In genomic region chr6:87407896-87408720, GRCh38 we compare ENCODE assay signal across 8 cellular contexts. TPM values are rescaled to one million over a fixed set of nuclear protein-coding genes. Genes with fewer than 3 reads are reported as not detected.
DNase-seq lines count a peak whose midpoint lies in the region; ATAC-seq, FAIRE-seq and TF ChIP-seq lines count a peak whose summit lies in the region.

CFAP206 (plus strand) TSS chr6:87407972; CDS start chr6:87409840, 1,868 bp downstream.

- peak within 1 kb of the TSS; percentile 87 for H3K4me2 ChIP-seq in endothelial cell of umbilical vein (ENCODE audit: insufficient read depth, low read length)

- H3K4me1 ChIP-seq in NT2/D1 (ENCODE audit: insufficient read depth, insufficient read length) (no peaks in the 10 kb centered on the region), endothelial cell of umbilical vein (ENCODE audit: control insufficient read depth, extremely low read depth, insufficient read depth, low read length) (peaks cover 10% of the 10 kb centered on the region)

- H3K36me3 ChIP-seq in NT2/D1 (ENCODE audit: insufficient read depth, insufficient read length, low read length) (no peaks in the 10 kb centered on the region), endothelial cell of umbilical vein (ENCODE audit: control insufficient read depth in 2 of 2, extremely low read depth in 1 of 2, insufficient read depth in 2 of 2, low read length in 2 of 2) (no peaks in the 10 kb centered on the region)

- in situ Hi-C loops in Caki2 (cut with HindIII; ENCODE audit: low pct_unique_long_range_greater_than_20kb, low sequenced_read_pairs), result no loop called here

- no peaks in the 10 kb centered on the region for H4K20me1 ChIP-seq in endothelial cell of umbilical vein (replicated peaks; ENCODE audit: control insufficient read depth, extremely low read depth, insufficient read depth, low read length)

- no peaks in the 10 kb centered on the region for H3K79me2 ChIP-seq in endothelial cell of umbilical vein (ENCODE audit: control insufficient read depth, insufficient read depth, low read length)

- H3K9me3 ChIP-seq in NT2/D1 (ENCODE audit: insufficient read depth, low read length), result no peaks in the 10 kb centered on the region
- H3K9me3 ChIP-seq in endothelial cell of umbilical vein (replicated peaks; ENCODE audit: control insufficient read depth, insufficient read depth, low read length), result no peaks in the 10 kb centered on the region

- peak in 1 of 2 donors; percentile 15 for TF ChIP-seq CTCF in endothelial cell of umbilical vein (IDR thresholded peaks at IDR 0.05; ENCODE audit: extremely low read depth in 1 of 2, insufficient read depth in 1 of 2, low read depth in 1 of 2, low read length in 2 of 2)

- peak; percentile 52 for FAIRE-seq in endothelial cell of umbilical vein (lab: Jason Lieb, UNC)

- no TSS peak for BruUV-seq in endothelial cell of umbilical vein (replicated peaks; lab: Mats Ljungman, UMichigan)

- peak; percentile 85 for ATAC-seq in GM21390 (IDR thresholded peaks at IDR 0.05; ENCODE audit: unreplicated experiment)

- POLR2A ChIA-PET in endothelial cell of umbilical vein (lab: Charles Lee), result no interaction called here

- dilution Hi-C loops in endothelial cell of umbilical vein (cut with MboI; ENCODE audit: extremely low pct_ligation_motif_present, low sequenced_read_pairs), result no loop called here

- H3K27me3 ChIP-seq in NT2/D1 (ENCODE audit: insufficient read depth, insufficient read length), result no peaks in the 10 kb centered on the region
- peaks cover 0 to 5% of the 10 kb centered on the region in 2 experiments for H3K27me3 ChIP-seq in endothelial cell of umbilical vein (ENCODE audit: control insufficient read depth in 2 of 2, insufficient read depth in 2 of 2, low read length in 2 of 2)

- intact Hi-C loops in endothelial cell of umbilical vein (cut with micrococcal nuclease), result loop anchor here (1.0 to 2.0 kb wide), 4 partner anchors 65 to 294 kb away; partner anchors contain the start of genes AKIRIN2, ORC3, SLC35A1 and ZNF292

- peak; percentile 87 for DNase-seq in Caki2 (ENCODE audit: low read depth)
- peak in 75 of 76 experiments; percentile 15 to 99 (median 79) for DNase-seq in HUDEP-2 (lab: John Stamatoyannopoulos, UW; ENCODE audit: unreplicated experiment in 76 of 76)
- peak; percentile 57 for DNase-seq in NT2/D1 (ENCODE audit: low read depth, low spot score)
- peak; percentile 86 for DNase-seq in activated CD8-positive, alpha-beta memory T cell treated with anti-CD3 and anti-CD28 coated beads, Interleukin-2, amount 50 U/mL, for 48 hours
- peak; percentile 95 for DNase-seq in endothelial cell of umbilical vein (ENCODE audit: low read depth, low spot score)
- peak; percentile 66 for DNase-seq in middle frontal gyrus (ENCODE audit: extremely low spot score, low spot score)
- peak; percentile 59 to 62 for DNase-seq in stimulated activated CD8-positive, alpha-beta memory T cell treated with anti-CD3 and anti-CD28 coated beads, Interleukin-15, amount 100 ng/mL, for 48 hours (ENCODE audit: low read depth in 2 of 2)

- no peak for TF ChIP-seq POLR2A in endothelial cell of umbilical vein (IDR thresholded peaks at IDR 0.05; ENCODE audit: low read depth, low read length)

- no peaks in the 10 kb centered on the region for H3K9me1 ChIP-seq in endothelial cell of umbilical vein (replicated peaks; ENCODE audit: control insufficient read depth, extremely low read depth, insufficient read depth, low read length)

- peak within 1 kb of the TSS; percentile 100 for H2AFZ ChIP-seq in endothelial cell of umbilical vein (ENCODE audit: low read depth, low read length)

- H3K4me3 ChIP-seq in NT2/D1 (ENCODE audit: insufficient read length, low read depth), result peak within 1 kb of the TSS; percentile 84
- peak within 1 kb of the TSS; percentile 87 to 97 (median 96) for H3K4me3 ChIP-seq in endothelial cell of umbilical vein (replicated peaks in 1 of 3; ENCODE audit: insufficient read depth in 1 of 3, low read depth in 1 of 3, low read length in 3 of 3)

- CTCF ChIA-PET in endothelial cell of umbilical vein (lab: Charles Lee), result interaction anchor here (0.9 to 2.3 kb wide), 2 partner anchors 15 to 398 kb away, joined by 3 to 13 read pairs; no protein-coding TSS in a partner anchor

- H3K9ac ChIP-seq in NT2/D1 (ENCODE audit: insufficient read length, low read depth) (peak within 1 kb of the TSS; percentile 70), endothelial cell of umbilical vein (replicated peaks; ENCODE audit: extremely low read depth, insufficient read depth, low read length) (peak within 1 kb of the TSS; percentile 57)

- peak within 1 kb of the TSS; percentile 48 for H3K27ac ChIP-seq in endothelial cell of umbilical vein (ENCODE audit: insufficient read depth, low read depth, low read length)

TF ChIP-seq in endothelial cell of umbilical vein, 7 proteins besides CTCF, POLR2A, EP300 and RAD21:
- no peak for TF ChIP-seq FOS (IDR thresholded peaks at IDR 0.05; ENCODE audit: borderline replicate concordance, insufficient read depth, low read length)
- TF ChIP-seq MYC (IDR thresholded peaks at IDR 0.05; ENCODE audit: low read depth, low read length), result no peak
- no peak for TF ChIP-seq GATA2 (IDR thresholded peaks at IDR 0.05; ENCODE audit: insufficient read depth, insufficient read length, low read depth, low read length)
- TF ChIP-seq EZH2 (IDR thresholded peaks at IDR 0.05; ENCODE audit: borderline replicate concordance, low read depth, low read length, severe bottlenecking), result no peak
- no peak for TF ChIP-seq POLR2AphosphoS5 (IDR thresholded peaks at IDR 0.05; ENCODE audit: insufficient read depth, low read depth, low read length)
- TF ChIP-seq JUN (IDR thresholded peaks at IDR 0.05; ENCODE audit: borderline replicate concordance, insufficient read depth, insufficient read length, low read depth), result no peak
- no peak for TF ChIP-seq MAX (IDR thresholded peaks at IDR 0.05; ENCODE audit: insufficient read depth, insufficient read length)
TF ChIP-seq in endothelial cell of umbilical vein: peak in this region for 0.

RNA-seq across cellular contexts. Expression of gene CFAP206, which starts in this region (rescaled TPM):
- 4.0 and 4.1 TPM in 2 replicates for total RNA-seq in Caki2 (2014; rRNA removed; shearing (Covaris generic); ENCODE audit: low replicate concordance)
- total RNA-seq in endothelial cell of umbilical vein, result 0.20 and 0.21 TPM in 2 replicates
- polyA plus RNA-seq in endothelial cell of umbilical vein, result 0.05 and 0.15 TPM in 2 replicates
- 0.17 and 0.18 TPM in 2 replicates for polyA plus RNA-seq in endothelial cell of umbilical vein (2011; cell fraction: cytosol; rRNA removed)
- polyA plus RNA-seq in endothelial cell of umbilical vein (2011; cell fraction: nucleus; rRNA removed), result 0.21 and 0.50 TPM in 2 replicates
- 0.11 TPM in 1 of 2 replicates, not detected in the other for polyA plus RNA-seq in endothelial cell of umbilical vein (2012)
- 0.06 and 0.34 TPM in 2 replicates for polyA minus RNA-seq in endothelial cell of umbilical vein
- not detected for polyA minus RNA-seq in endothelial cell of umbilical vein (2011; cell fraction: cytosol; rRNA and poly(A)+ RNA removed)
- 0.29 TPM in 1 of 2 replicates, not detected in the other for polyA minus RNA-seq in endothelial cell of umbilical vein (2011; cell fraction: nucleus; rRNA and poly(A)+ RNA removed)

Comparison
In these comparisons a context has a peak if more than half of its experiments do, and no peak if none do; other contexts are left out.
1. Peak in every context shown above with its lines: DNase-seq, ATAC-seq, H3K4me3 ChIP-seq and H3K27ac ChIP-seq.
2. Peak in DNase-seq, H3K4me3 ChIP-seq, H3K27ac ChIP-seq, H3K9ac ChIP-seq and H3K4me2 ChIP-seq in endothelial cell of umbilical vein; RNA of the gene not detected or under 1 TPM.